Comparison of ENCODE assay signal across 19 cellular contexts in the genomic region with DNA sequence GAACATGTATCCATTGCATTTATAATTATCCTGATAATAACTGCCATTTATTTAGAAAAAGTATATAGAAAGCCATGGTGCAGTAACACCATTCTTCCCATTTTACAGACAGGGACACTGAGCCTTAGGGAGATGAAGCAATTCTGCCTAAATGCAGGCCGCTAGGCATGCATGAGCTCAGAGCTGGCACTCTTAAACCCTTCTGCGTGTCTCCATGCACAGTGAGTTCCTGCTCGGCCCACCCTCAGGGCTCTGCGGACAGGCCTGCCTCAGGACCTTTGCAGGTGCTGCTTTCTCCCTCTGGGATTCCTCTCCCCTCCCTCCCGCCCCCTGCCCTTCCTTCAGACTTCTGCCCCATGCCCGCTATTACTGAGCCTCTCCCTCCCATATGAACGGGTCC.
"Had no signal": no experiment of that assay in that cellular context is flagged by ENCODE, and none has a peak within 500 bp of the region (broad histone marks: within the 10 kb centered on the region; RNA-seq: fewer than 3 reads in every experiment).

No MANE protein-coding gene starts in this region.

- H3K4me1 Mint-ChIP-seq: central memory CD8-positive, alpha-beta T cell had no signal

- H3K27ac Mint-ChIP-seq: activated naive CD8-positive, alpha-beta T cell treated with anti-CD3 and anti-CD28 coated beads, Interleukin-2, amount 10 ng/mL, durations not matched to agents 7 days and 5 days; naive thymus-derived CD4-positive, alpha-beta T cell; WTC11 had no signal

- H3K9me3 Mint-ChIP-seq: activated naive CD4-positive, alpha-beta T cell treated with anti-CD3 and anti-CD28 coated beads for 36 hours; activated naive CD8-positive, alpha-beta T cell treated with anti-CD3 and anti-CD28 coated beads, Interleukin-2, amount 10 ng/mL, durations not matched to agents 7 days and 5 days; activated T-cell treated with anti-CD3 and anti-CD28 coated beads, Interleukin-2, amount 50 U/mL, for 4 hours; central memory CD8-positive, alpha-beta T cell; naive thymus-derived CD4-positive, alpha-beta T cell; WTC11 had no signal

- H3K4me3 Mint-ChIP-seq: activated naive CD4-positive, alpha-beta T cell treated with anti-CD3 and anti-CD28 coated beads for 36 hours; activated naive CD8-positive, alpha-beta T cell treated with anti-CD3 and anti-CD28 coated beads, Interleukin-2, amount 10 ng/mL, durations not matched to agents 7 days and 5 days; activated T-cell treated with anti-CD3 and anti-CD28 coated beads, Interleukin-2, amount 50 U/mL, for 4 hours; central memory CD8-positive, alpha-beta T cell; WTC11 had no signal

- H3K36me3 ChIP-seq: breast epithelium, heart left ventricle, lower lobe of right lung, sigmoid colon had no signal

- H3K27me3 Mint-ChIP-seq: central memory CD8-positive, alpha-beta T cell had no signal

- H3K27me3 ChIP-seq: breast epithelium, heart left ventricle, sigmoid colon had no signal

- H3K4me2 ChIP-seq: smooth muscle cell had no signal

- H3K9me3 ChIP-seq: breast epithelium, heart left ventricle, lower lobe of right lung, sigmoid colon had no signal

- H3K36me3 Mint-ChIP-seq: activated naive CD8-positive, alpha-beta T cell treated with anti-CD3 and anti-CD28 coated beads, Interleukin-2, amount 10 ng/mL, durations not matched to agents 7 days and 5 days; naive thymus-derived CD4-positive, alpha-beta T cell; WTC11 had no signal

- FAIRE-seq: colon, islet of Langerhans had no signal

- DNase-seq: activated CD8-positive, alpha-beta memory T cell treated with anti-CD3 and anti-CD28 coated beads, Interleukin-2, amount 50 U/mL, for 4 hours; activated naive CD8-positive, alpha-beta T cell treated with anti-CD3 and anti-CD28 coated beads, Interleukin-2, amount 10 ng/mL, durations not matched to agents 7 days and 5 days; activated T-cell treated with anti-CD3 and anti-CD28 coated beads, Interleukin-2, amount 50 U/mL, for 4 hours; amniotic stem cell; left colon; lower lobe of right lung; mesendoderm; sigmoid colon; stimulated activated naive CD8-positive, alpha-beta T cell treated with anti-CD3 and anti-CD28 coated beads, Interleukin-15, Interleukin-2, amounts not matched to agents 100 U/mL and 50 U/mL, for 24 hours; T1000 had no signal

- H3K4me3 ChIP-seq: breast epithelium, heart left ventricle, lower lobe of right lung, sigmoid colon, smooth muscle cell had no signal

- ATAC-seq: left colon; lower lobe of right lung; naive thymus-derived CD4-positive, alpha-beta T cell; WTC11 had no signal
